ENCODE assay signal across 8 cellular contexts in the genomic region with DNA sequence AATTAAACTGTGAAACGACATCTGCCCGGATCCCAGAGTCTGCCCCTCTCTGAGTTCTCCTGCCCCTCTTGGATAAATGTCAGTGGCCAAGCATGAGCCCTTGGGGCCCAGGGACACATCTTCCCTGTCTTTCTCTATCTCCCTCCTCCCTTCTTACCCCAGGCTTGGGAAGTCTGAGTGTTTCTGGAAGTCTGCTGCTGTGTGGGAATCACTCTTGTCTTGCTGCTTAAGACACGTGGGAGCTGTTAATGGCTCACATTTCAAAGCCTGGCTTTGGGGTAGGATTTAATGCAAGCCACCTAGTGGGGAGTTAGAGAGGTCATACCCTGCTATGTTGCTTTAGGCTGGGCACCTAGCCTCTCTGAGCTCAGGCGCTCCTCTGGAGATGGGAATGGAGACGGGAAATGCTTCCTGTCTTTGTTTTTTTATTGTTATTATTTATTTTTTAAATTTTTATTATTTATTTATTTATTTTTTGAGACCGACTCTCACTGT.
DNase-seq lines count a peak whose midpoint lies in the region; ATAC-seq and TF ChIP-seq lines count a peak whose summit lies in the region.

No MANE protein-coding gene starts in this region.

- H3K27me3 ChIP-seq in HUES64 (ENCODE audit: insufficient read depth, low read length), result peaks cover 47% of the 10 kb centered on the region
- H3K27me3 ChIP-seq in SJCRH30, result no peaks in the 10 kb centered on the region
- H3K27me3 ChIP-seq in esophagus squamous epithelium, result peaks cover 0 to 65% (median 0%) of the 10 kb centered on the region in 4 donors

- H3K36me3 ChIP-seq in HUES64 (ENCODE audit: insufficient read depth, low read length) (no peaks in the 10 kb centered on the region), SJCRH30 (no peaks in the 10 kb centered on the region), esophagus squamous epithelium (no peaks in the 10 kb centered on the region)

- TF ChIP-seq CTCF in esophagus squamous epithelium (IDR thresholded peaks at IDR 0.05) (peak in 5 of 6 experiments; percentile 8 to 47 (median 32)), omental fat pad (IDR thresholded peaks at IDR 0.05) (no peak)

- H3K4me3 ChIP-seq in HUES64 (ENCODE audit: low read length) (peak overlapping the region; percentile 39), SJCRH30 (no peak overlapping the region), esophagus squamous epithelium (no peak overlapping the region)

- H3K27ac ChIP-seq in HUES64 (ENCODE audit: low read depth, low read length), result no peak overlapping the region
- peak overlapping the region; percentile 43 for H3K27ac ChIP-seq in SJCRH30
- no peak overlapping the region for H3K27ac ChIP-seq in esophagus squamous epithelium

- intact Hi-C loops in esophagus squamous epithelium (cut with DNase I), result no loop called here

- ATAC-seq in omental fat pad (ENCODE audit: low FRiP score) (peak; percentile 73), GM21381 (IDR thresholded peaks at IDR 0.05; ENCODE audit: unreplicated experiment) (no peak)

- WGBS in HUES64, result 6% methylated on average over 5 of the region's 6 CpGs
- 32 to 39% methylated on average over 6 of the region's 6 CpGs for WGBS in esophagus squamous epithelium, 2 donors

- H3K4me1 ChIP-seq in HUES64 (ENCODE audit: insufficient read depth, low read length), result peaks cover 42% of the 10 kb centered on the region
- peaks cover 19% of the 10 kb centered on the region for H3K4me1 ChIP-seq in SJCRH30
- peaks cover 15 to 56% (median 26%) of the 10 kb centered on the region in 3 donors for H3K4me1 ChIP-seq in esophagus squamous epithelium

- H3K9me3 ChIP-seq in HUES64 (ENCODE audit: insufficient read depth, low read depth, low read length), result no peaks in the 10 kb centered on the region
- H3K9me3 ChIP-seq in SJCRH30 (replicated peaks), result no peaks in the 10 kb centered on the region
- no peaks in the 10 kb centered on the region for H3K9me3 ChIP-seq in esophagus squamous epithelium

- DNase-seq in NOMO-1 (lab: John Stamatoyannopoulos, UW; ENCODE audit: unreplicated experiment in 2 of 2) (peak; percentile 10 to 41), NOMO-1 treated with dmso at 0.1 percent for 144 hours (lab: John Stamatoyannopoulos, UW; ENCODE audit: unreplicated experiment) (no peak), SJCRH30 (peak; percentile 68 to 82), esophagus squamous epithelium (lab: John Stamatoyannopoulos, UW) (no peak), omental fat pad (ENCODE audit: low spot score) (no peak)
- no peak for DNase-seq in activated CD4-positive, CD25-positive, alpha-beta regulatory T cell treated with anti-CD3 and anti-CD28 coated beads, Interleukin-2, amount 50 U/mL, for 72 hours

- H3K9ac ChIP-seq in HUES64 (ENCODE audit: low read depth, low read length), result peak overlapping the region; percentile 3; the same call in 1 of the 2 replicates

- TF ChIP-seq POLR2A in esophagus squamous epithelium (IDR thresholded peaks at IDR 0.05), result no peak

Comparison
In these comparisons a context has a peak if more than half of its experiments do, and no peak if none do; other contexts are left out.
1. DNase-seq: peak in NOMO-1 (2 of 2) and SJCRH30 (2 of 2); none in NOMO-1 treated with dmso at 0.1 percent for 144 hours (single experiment), esophagus squamous epithelium (single experiment), omental fat pad (single experiment) and activated CD4-positive, CD25-positive, alpha-beta regulatory T cell treated with anti-CD3 and anti-CD28 coated beads, Interleukin-2, amount 50 U/mL, for 72 hours (single experiment).
2. CTCF ChIP-seq: peak in esophagus squamous epithelium (5 of 6); none in omental fat pad (0 of 3).